In the genomic region with DNA sequence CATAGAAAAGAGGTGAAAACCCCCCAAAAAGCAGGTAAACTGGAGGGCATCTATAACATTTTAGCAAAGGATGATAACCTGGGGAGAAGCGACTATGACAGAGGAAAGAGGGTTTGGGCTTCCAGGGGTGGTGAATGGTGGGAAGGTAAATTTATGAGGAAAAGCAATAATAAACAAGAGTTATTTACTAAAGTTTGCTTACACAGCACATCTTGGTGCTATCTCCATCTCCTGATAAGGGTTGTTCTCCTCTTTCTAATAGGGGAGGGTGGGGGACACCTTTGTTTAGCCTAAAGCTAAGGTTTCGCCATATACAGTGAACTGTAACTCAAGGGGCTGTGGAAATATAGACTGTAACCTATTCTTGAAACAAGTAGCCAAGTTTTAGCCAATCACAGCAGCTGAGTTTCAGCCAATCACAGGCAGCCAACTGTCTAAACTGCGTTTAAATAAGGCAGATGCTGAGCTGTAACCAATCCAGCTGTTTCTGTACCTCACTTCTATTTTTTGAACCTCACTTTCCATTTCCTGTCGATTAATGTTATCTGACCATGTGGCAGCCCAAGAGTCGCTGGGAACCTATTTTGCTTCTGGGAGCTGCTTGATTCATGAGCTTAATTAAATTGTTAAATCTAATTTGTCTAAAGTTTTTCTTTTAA, we compare ENCODE assay signal across 17 cellular contexts.
DNase-seq lines count a peak whose midpoint lies in the region; ATAC-seq and TF ChIP-seq lines count a peak whose summit lies in the region.
"Had no signal": no experiment of that assay in that cellular context is flagged by ENCODE, and none has a peak within 500 bp of the region (broad histone marks: within the 10 kb centered on the region; RNA-seq: fewer than 3 reads in every experiment).

No MANE protein-coding gene starts in this region.

- H3K4me2 ChIP-seq in parathyroid adenoma (ENCODE audit: low read length), result no peak overlapping the region
- H3K4me2 ChIP-seq: KMS-11 had no signal

- no peaks in the 10 kb centered on the region for H3K36me3 ChIP-seq in parathyroid adenoma (ENCODE audit: control insufficient read depth, insufficient read depth, low read length)
- H3K36me3 ChIP-seq: BE2C, Peyer's patch had no signal

- peaks cover 45% of the 10 kb centered on the region for H3K4me1 Mint-ChIP-seq in activated CD4-positive, alpha-beta T cell treated with anti-CD3 and anti-CD28 coated beads, Interleukin-2, amount 10 ng/mL, durations not matched to agents 7 days and 5 days

- DNase-seq in activated CD4-positive, alpha-beta T cell treated with anti-CD3 and anti-CD28 coated beads, Interleukin-2, amount 10 ng/mL, durations not matched to agents 7 days and 5 days, result no peak
- DNase-seq in activated CD4-positive, alpha-beta T cell treated with anti-CD3 and anti-CD28 coated beads for 48 hours, result no peak
- DNase-seq in LHCN-M2 (ENCODE audit: low read depth) (peak; percentile 17), cerebellar cortex (ENCODE audit: low spot score) (peak; percentile 82), GF-D8 (lab: John Stamatoyannopoulos, UW) (no peak), posterior cingulate gyrus (no peak)
- DNase-seq: 8988T; activated T-cell treated with anti-CD3 and anti-CD28 coated beads, Interleukin-2, amount 50 U/mL, for 24 hours; effector memory CD8-positive, alpha-beta T cell; natural killer cell had no signal

- no peak overlapping the region for H3K4me3 ChIP-seq in parathyroid adenoma (ENCODE audit: low read depth, low read length)
- H3K4me3 ChIP-seq: Peyer's patch had no signal

- H3K4me3 Mint-ChIP-seq in activated CD4-positive, alpha-beta T cell treated with anti-CD3 and anti-CD28 coated beads, Interleukin-2, amount 10 ng/mL, durations not matched to agents 7 days and 5 days, result no peak overlapping the region
- H3K4me3 Mint-ChIP-seq: activated CD4-positive, alpha-beta memory T cell treated with anti-CD3 and anti-CD28 coated beads, Interleukin-2, amount 10 ng/mL, durations not matched to agents 7 days and 5 days; activated T-cell treated with anti-CD3 and anti-CD28 coated beads, Interleukin-2, amount 50 U/mL, for 24 hours; effector memory CD8-positive, alpha-beta T cell; natural killer cell had no signal

- POLR2A ChIA-PET in activated CD4-positive, alpha-beta T cell treated with anti-CD3 and anti-CD28 coated beads, Interleukin-2, amount 10 ng/mL, durations not matched to agents 7 days and 5 days (lab: Charles Lee), result no interaction called here

- no peaks in the 10 kb centered on the region for H3K36me3 Mint-ChIP-seq in activated CD4-positive, alpha-beta T cell treated with anti-CD3 and anti-CD28 coated beads, Interleukin-2, amount 10 ng/mL, durations not matched to agents 7 days and 5 days (ENCODE audit: low read depth)
- H3K36me3 Mint-ChIP-seq: natural killer cell had no signal

- H3K79me2 ChIP-seq in parathyroid adenoma, result no peaks in the 10 kb centered on the region

- no peaks in the 10 kb centered on the region for H3K27me3 ChIP-seq in parathyroid adenoma (ENCODE audit: control insufficient read depth, insufficient read depth, low read length)
- H3K27me3 ChIP-seq: BE2C, Peyer's patch had no signal

- H3K27ac ChIP-seq in parathyroid adenoma, result no peak overlapping the region
- H3K27ac ChIP-seq: KMS-11, VCaP had no signal

- CTCF ChIA-PET in activated CD4-positive, alpha-beta T cell treated with anti-CD3 and anti-CD28 coated beads, Interleukin-2, amount 10 ng/mL, durations not matched to agents 7 days and 5 days (lab: Charles Lee), result interaction anchor here (0.9 to 1.6 kb wide), 4 partner anchors 8 to 112 kb away, joined by 3 to 5 read pairs (median 4); no protein-coding TSS in a partner anchor

- H3K9me3 ChIP-seq in parathyroid adenoma (ENCODE audit: control insufficient read depth, low read length), result no peaks in the 10 kb centered on the region
- H3K9me3 ChIP-seq: BE2C, Peyer's patch had no signal

- no peak overlapping the region for H3K9ac ChIP-seq in parathyroid adenoma
- H3K9ac ChIP-seq: KMS-11 had no signal

- intact Hi-C loops in posterior cingulate gyrus (cut with DNase I), result loop anchor here (2.0 to 5.0 kb wide), 3 partner anchors 536 to 1017 kb away; no protein-coding TSS in a partner anchor

- peak overlapping the region; percentile 31 for H2AFZ ChIP-seq in parathyroid adenoma

- no peak for TF ChIP-seq CTCF in parathyroid adenoma (IDR thresholded peaks at IDR 0.05)

- H3K4me1 ChIP-seq in parathyroid adenoma, result peaks cover 20% of the 10 kb centered on the region
- H3K4me1 ChIP-seq: BE2C had no signal

- no peaks in the 10 kb centered on the region for H3K27me3 Mint-ChIP-seq in activated CD4-positive, alpha-beta T cell treated with anti-CD3 and anti-CD28 coated beads, Interleukin-2, amount 10 ng/mL, durations not matched to agents 7 days and 5 days
- H3K27me3 Mint-ChIP-seq: activated CD4-positive, alpha-beta memory T cell treated with anti-CD3 and anti-CD28 coated beads, Interleukin-2, amount 10 ng/mL, durations not matched to agents 7 days and 5 days had no signal

- peaks cover 3% of the 10 kb centered on the region for H3K9me3 Mint-ChIP-seq in activated CD4-positive, alpha-beta T cell treated with anti-CD3 and anti-CD28 coated beads, Interleukin-2, amount 10 ng/mL, durations not matched to agents 7 days and 5 days
- H3K9me3 Mint-ChIP-seq: activated T-cell treated with anti-CD3 and anti-CD28 coated beads, Interleukin-2, amount 50 U/mL, for 24 hours; effector memory CD8-positive, alpha-beta T cell; natural killer cell had no signal

- ATAC-seq in GM18858 (IDR thresholded peaks at IDR 0.05; ENCODE audit: unreplicated experiment), result no peak
- ATAC-seq: effector memory CD8-positive, alpha-beta T cell; natural killer cell had no signal

- H3K27ac Mint-ChIP-seq in activated CD4-positive, alpha-beta T cell treated with anti-CD3 and anti-CD28 coated beads, Interleukin-2, amount 10 ng/mL, durations not matched to agents 7 days and 5 days, result peak overlapping the region; percentile 68
- H3K27ac Mint-ChIP-seq: activated CD4-positive, alpha-beta memory T cell treated with anti-CD3 and anti-CD28 coated beads, Interleukin-2, amount 10 ng/mL, durations not matched to agents 7 days and 5 days; activated T-cell treated with anti-CD3 and anti-CD28 coated beads, Interleukin-2, amount 50 U/mL, for 24 hours; effector memory CD8-positive, alpha-beta T cell; natural killer cell had no signal

Comparison
In these comparisons a context has a peak if more than half of its experiments do, and no peak if none do; other contexts are left out.
1. DNase-seq: peak in LHCN-M2 (single experiment) and cerebellar cortex (single experiment); none in activated CD4-positive, alpha-beta T cell treated with anti-CD3 and anti-CD28 coated beads, Interleukin-2, amount 10 ng/mL, durations not matched to agents 7 days and 5 days (single experiment), activated CD4-positive, alpha-beta T cell treated with anti-CD3 and anti-CD28 coated beads for 48 hours (single experiment), GF-D8 (single experiment) and posterior cingulate gyrus (0 of 10).